9 cellular contexts compared by ENCODE assay signal in genomic region chr13:113816925-113817859, GRCh38. TPM values are rescaled to one million over a fixed set of nuclear protein-coding genes. Genes with fewer than 3 reads are reported as not detected.
DNase-seq lines count a peak whose midpoint lies in the region; ATAC-seq, FAIRE-seq and TF ChIP-seq lines count a peak whose summit lies in the region.
"Had no signal": no experiment of that assay in that cellular context is flagged by ENCODE, and none has a peak within 500 bp of the region (broad histone marks: within the 10 kb centered on the region; RNA-seq: fewer than 3 reads in every experiment).

No MANE protein-coding gene starts in this region.

- H3K36me3 ChIP-seq in CD8-positive, alpha-beta memory T cell (ENCODE audit: insufficient read depth, low read length) = no peaks in the 10 kb centered on the region

- no peak for ATAC-seq in GM18520 (IDR thresholded peaks at IDR 0.05; ENCODE audit: unreplicated experiment)

- H3K4me3 ChIP-seq in CD8-positive, alpha-beta memory T cell (ENCODE audit: low read length) = no peak overlapping the region
- H3K4me3 ChIP-seq: SK-N-MC had no signal

- no peaks in the 10 kb centered on the region for H3K9me3 ChIP-seq in CD8-positive, alpha-beta memory T cell (ENCODE audit: low read length)

- POLR2A ChIA-PET in CD8-positive, alpha-beta memory T cell (lab: Charles Lee) = no interaction called here

- peak; percentile 76 to 91 (median 80) for DNase-seq in CD8-positive, alpha-beta memory T cell
- DNase-seq in H54 (ENCODE audit: insufficient read length, low spot score) (peak; percentile 87), NCI-H2107 (lab: John Stamatoyannopoulos, UW) (peak; percentile 68), kidney glomerular epithelial cell (lab: John Stamatoyannopoulos, UW) (peak; percentile 34)
- peak; percentile 64 for DNase-seq in activated CD4-positive, CD25-positive, alpha-beta regulatory T cell treated with anti-CD3 and anti-CD28 coated beads, Interleukin-2, amount 50 U/mL, for 16 hours (ENCODE audit: low read depth, low spot score)
- peak; percentile 88 for DNase-seq in central memory CD4-positive, alpha-beta T cell
- DNase-seq in stimulated activated CD4-positive, alpha-beta T cell treated with anti-CD3 and anti-CD28 coated beads, Interleukin-2, amount 100 ng/mL, for 4 hours (ENCODE audit: low read depth) = peak; percentile 72

- peaks cover 16 to 21% (median 19%) of the 10 kb centered on the region in 3 donors for H3K4me1 Mint-ChIP-seq in CD8-positive, alpha-beta memory T cell

- peak overlapping the region in 6 of 7 donors; percentile 48 to 85 (median 60) for H3K4me3 Mint-ChIP-seq in CD8-positive, alpha-beta memory T cell

- no peaks in the 10 kb centered on the region for H3K36me3 Mint-ChIP-seq in CD8-positive, alpha-beta memory T cell

- TF ChIP-seq POLR2A in H54 (IDR thresholded peaks at IDR 0.05; ENCODE audit: low read depth, low read length) = no peak

- CTCF ChIA-PET in CD8-positive, alpha-beta memory T cell (lab: Charles Lee) = interaction anchor here (0.7 to 0.8 kb wide), 3 partner anchors 177 to 405 kb away, joined by 3 to 4 read pairs (median 3); no protein-coding TSS in a partner anchor

- peak; percentile 81 for FAIRE-seq in H54 (lab: Jason Lieb, UNC)

- peaks cover 4 to 14% of the 10 kb centered on the region in 2 donors for H3K27me3 Mint-ChIP-seq in CD8-positive, alpha-beta memory T cell

- H3K27ac ChIP-seq in CD8-positive, alpha-beta memory T cell (ENCODE audit: low read depth, low read length) = no peak overlapping the region
- H3K27ac ChIP-seq: SK-N-MC had no signal

- H3K4me1 ChIP-seq in CD8-positive, alpha-beta memory T cell (ENCODE audit: insufficient read depth, low read length) = peaks cover 14% of the 10 kb centered on the region

- no peaks in the 10 kb centered on the region for H3K9me3 Mint-ChIP-seq in CD8-positive, alpha-beta memory T cell

- no peaks in the 10 kb centered on the region for H3K27me3 ChIP-seq in CD8-positive, alpha-beta memory T cell (ENCODE audit: insufficient read depth, low read length, poor library complexity, severe bottlenecking)

- H3K27ac Mint-ChIP-seq in CD8-positive, alpha-beta memory T cell = peak overlapping the region in 5 of 8 donors; percentile 33 to 90 (median 68)

RNA-seq across cellular contexts. Expression of gene GAS6, which starts 46.7 kb away (rescaled TPM):
- under 1 TPM; 0.42 to 0.50 TPM for total RNA-seq in CD8-positive, alpha-beta memory T cell
- polyA plus RNA-seq in CD8-positive, alpha-beta memory T cell = 0.47 TPM

RNA-seq across cellular contexts. Expression of gene TMEM255B, which starts 58.2 kb away (rescaled TPM):
- under 1 TPM; 0.57 to 0.69 TPM for total RNA-seq in CD8-positive, alpha-beta memory T cell
- polyA plus RNA-seq in CD8-positive, alpha-beta memory T cell = not detected

Comparison
In these comparisons a context has a peak if more than half of its experiments do, and no peak if none do; other contexts are left out.
1. DNase-seq: peak in every context shown above with its lines; median percentile 88 in central memory CD4-positive, alpha-beta T cell; 87 in H54; 80 in CD8-positive, alpha-beta memory T cell; 72 in stimulated activated CD4-positive, alpha-beta T cell treated with anti-CD3 and anti-CD28 coated beads, Interleukin-2, amount 100 ng/mL, for 4 hours; 68 in NCI-H2107; 64 in activated CD4-positive, CD25-positive, alpha-beta regulatory T cell treated with anti-CD3 and anti-CD28 coated beads, Interleukin-2, amount 50 U/mL, for 16 hours; 34 in kidney glomerular epithelial cell.